ENCODE assay signal across 21 cellular contexts in genomic region chr17:50848039-50848438, GRCh38. TPM values are rescaled to one million over a fixed set of nuclear protein-coding genes. Genes with fewer than 3 reads are reported as not detected.
A peak's percentile ranks its signal among the peaks of the same experiment; 100 is the strongest.
DNase-seq lines count a peak whose midpoint lies in the region; ATAC-seq and TF ChIP-seq lines count a peak whose summit lies in the region.
"Had no signal": no experiment of that assay in that cellular context is flagged by ENCODE, and none has a peak within 500 bp of the region (broad histone marks: within the 10 kb centered on the region; RNA-seq: fewer than 3 reads in every experiment).

No MANE protein-coding gene starts in this region.

- no peak overlapping the region for H3K27ac ChIP-seq in PC-3 (ENCODE audit: low read length)
- no peak overlapping the region for H3K27ac ChIP-seq in foreskin keratinocyte
- H3K27ac ChIP-seq in psoas muscle, result peak overlapping the region; percentile 95
- H3K27ac ChIP-seq: A549, SJSA1 had no signal

- H2AFZ ChIP-seq in PC-3 (ENCODE audit: low read length), result no peak overlapping the region

- H3K9ac ChIP-seq in PC-3 (ENCODE audit: low read length), result no peak overlapping the region

- H3K36me3 Mint-ChIP-seq in activated CD8-positive, alpha-beta memory T cell treated with anti-CD3 and anti-CD28 coated beads, Interleukin-2, amount 10 ng/mL, durations not matched to agents 7 days and 5 days, result no peaks in the 10 kb centered on the region

- H3K9me2 ChIP-seq in PC-3 (replicated peaks; ENCODE audit: low read length), result no peaks in the 10 kb centered on the region

- intact Hi-C loops in PC-3 (cut with micrococcal nuclease) (no loop called here), psoas muscle (cut with DNase I) (no loop called here)

- no peaks in the 10 kb centered on the region for H3K79me2 ChIP-seq in PC-3 (ENCODE audit: low read length)

- no peak overlapping the region for H3K4me3 ChIP-seq in PC-3 (ENCODE audit: low read length)
- H3K4me3 ChIP-seq in psoas muscle, result no peak overlapping the region
- H3K4me3 ChIP-seq: A549, SJSA1 had no signal

- H3K4me1 ChIP-seq in PC-3 (ENCODE audit: insufficient read depth, low read length) (peaks cover 22% of the 10 kb centered on the region), foreskin keratinocyte (peaks cover 25% of the 10 kb centered on the region), psoas muscle (peaks cover 64% of the 10 kb centered on the region)

- no TSS peak for BruUV-seq in PC-3 (replicated peaks; lab: Mats Ljungman, UMichigan)

- no peaks in the 10 kb centered on the region for H4K20me1 ChIP-seq in PC-3 (ENCODE audit: low read length)

- no peak overlapping the region for H3K4me2 ChIP-seq in PC-3 (ENCODE audit: low read length)
- H3K4me2 ChIP-seq: A549 had no signal

- WGBS in psoas muscle, 3 donors, result 44 to 66% (median 54%) methylated on average over 3 of the region's 3 CpGs

- H3K4me3 Mint-ChIP-seq in activated CD8-positive, alpha-beta memory T cell treated with anti-CD3 and anti-CD28 coated beads, Interleukin-2, amount 10 ng/mL, durations not matched to agents 7 days and 5 days, result no peak overlapping the region
- H3K4me3 Mint-ChIP-seq: CD4-positive, alpha-beta T cell had no signal

- H3K9me3 ChIP-seq in PC-3 (ENCODE audit: low read length) (no peaks in the 10 kb centered on the region), psoas muscle (no peaks in the 10 kb centered on the region)
- H3K9me3 ChIP-seq: A549, SJSA1 had no signal

- CTCF ChIA-PET in activated CD8-positive, alpha-beta memory T cell treated with anti-CD3 and anti-CD28 coated beads, Interleukin-2, amount 10 ng/mL, durations not matched to agents 7 days and 5 days (lab: Charles Lee), result interaction anchor here (0.9 to 17.2 kb wide), 4 partner anchors 13 to 116 kb away, joined by 3 to 319 read pairs (median 8); partner anchors contain the start of gene WFIKKN2
- CTCF ChIA-PET in PC-3 (lab: Charles Lee), result no interaction called here

- no peaks in the 10 kb centered on the region for H3F3A ChIP-seq in PC-3 (ENCODE audit: low read length, unreplicated experiment)

- POLR2A ChIA-PET in PC-3 (lab: Charles Lee; ENCODE audit: unreplicated experiment), result no interaction called here

- H3K27me3 Mint-ChIP-seq in activated CD8-positive, alpha-beta memory T cell treated with anti-CD3 and anti-CD28 coated beads, Interleukin-2, amount 10 ng/mL, durations not matched to agents 7 days and 5 days, result peaks cover 2% of the 10 kb centered on the region
- H3K27me3 Mint-ChIP-seq: CD4-positive, alpha-beta T cell had no signal

- 0 out of 2 replicates have a peak, but pooled peaks have one; percentile 10 for TF ChIP-seq CTCF in PC-3 (conservative IDR thresholded peaks at IDR 0.05; ENCODE audit: low read depth, low read length)
- TF ChIP-seq CTCF in foreskin keratinocyte (conservative IDR thresholded peaks at IDR 0.05), result peak; percentile 32
- TF ChIP-seq CTCF in psoas muscle (IDR thresholded peaks at IDR 0.05), result peak; percentile 39

- H3K27ac Mint-ChIP-seq in activated CD8-positive, alpha-beta memory T cell treated with anti-CD3 and anti-CD28 coated beads, Interleukin-2, amount 10 ng/mL, durations not matched to agents 7 days and 5 days, result no peak overlapping the region
- H3K27ac Mint-ChIP-seq: CD4-positive, alpha-beta T cell had no signal

- peaks cover 17% of the 10 kb centered on the region for H3K4me1 Mint-ChIP-seq in activated CD8-positive, alpha-beta memory T cell treated with anti-CD3 and anti-CD28 coated beads, Interleukin-2, amount 10 ng/mL, durations not matched to agents 7 days and 5 days

- H3K36me3 ChIP-seq in PC-3 (ENCODE audit: low read depth, low read length), result no peaks in the 10 kb centered on the region
- no peaks in the 10 kb centered on the region for H3K36me3 ChIP-seq in psoas muscle (ENCODE audit: insufficient read depth in 1 of 2, low read depth in 1 of 2)
- H3K36me3 ChIP-seq: SJSA1 had no signal

- H3K27me3 ChIP-seq in PC-3 (ENCODE audit: low read length) (no peaks in the 10 kb centered on the region), foreskin keratinocyte (no peaks in the 10 kb centered on the region), psoas muscle (ENCODE audit: insufficient read depth in 3 of 3, low read length in 2 of 3) (no peaks in the 10 kb centered on the region)
- H3K27me3 ChIP-seq: SJSA1 had no signal

- peak; percentile 19 for DNase-seq in activated CD8-positive, alpha-beta memory T cell treated with anti-CD3 and anti-CD28 coated beads, Interleukin-2, amount 10 ng/mL, durations not matched to agents 7 days and 5 days
- DNase-seq in activated CD8-positive, alpha-beta memory T cell treated with anti-CD3 and anti-CD28 coated beads, Interleukin-2, amount 50 U/mL, for 4 hours, result no peak
- DNase-seq in PC-3 (no peak), foreskin keratinocyte (no peak), psoas muscle (no peak), NCI-H524 (lab: John Stamatoyannopoulos, UW) (no peak)
- DNase-seq: CD4-positive, alpha-beta T cell; DMS53; GOT3; KG1; NCI-H1417; NCI-H187; NCI-H2107; NCI-H2227 treated with DMSO at 0.1 percent for 48 hours; NCI-H510A treated with DMSO at 0.1 percent for 48 hours; NCI-H82 had no signal

- H3K9me3 Mint-ChIP-seq in activated CD8-positive, alpha-beta memory T cell treated with anti-CD3 and anti-CD28 coated beads, Interleukin-2, amount 10 ng/mL, durations not matched to agents 7 days and 5 days (ENCODE audit: low read depth), result no peaks in the 10 kb centered on the region
- H3K9me3 Mint-ChIP-seq: CD4-positive, alpha-beta T cell had no signal

- ATAC-seq in activated CD8-positive, alpha-beta memory T cell treated with anti-CD3 and anti-CD28 coated beads, Interleukin-2, amount 10 ng/mL, durations not matched to agents 7 days and 5 days, result no peak
- ATAC-seq in PC-3 (no peak), foreskin keratinocyte (no peak), psoas muscle (peak; percentile 31 to 38 (median 34)), GM21825 (IDR thresholded peaks at IDR 0.05; ENCODE audit: unreplicated experiment) (no peak), GM19351 (IDR thresholded peaks at IDR 0.05; ENCODE audit: unreplicated experiment) (no peak)
- ATAC-seq: A549 had no signal

RNA-seq across cellular contexts. Expression of gene WFIKKN2, which starts 12.7 kb away (rescaled TPM):
- total RNA-seq in activated CD8-positive, alpha-beta memory T cell treated with anti-CD3 and anti-CD28 coated beads, Interleukin-2, amount 10 ng/mL, durations not matched to agents 7 days and 5 days, result not detected
- not detected in 2 replicates for total RNA-seq in PC-3 (2014; rRNA removed)
- total RNA-seq in foreskin keratinocyte, result not detected in 2 replicates
- polyA plus RNA-seq in foreskin keratinocyte, result not detected in 2 replicates
- total RNA-seq in psoas muscle, result 1 to 10 TPM in 2 of 4 donors, under 1 TPM in 2; 0.25 to 3.4 (median 1.1) TPM
- polyA plus RNA-seq in psoas muscle, result under 1 TPM; 0.09 to 0.32 (median 0.30) TPM
- total RNA-seq: CD4-positive, alpha-beta T cell; SJSA1 had no signal
- polyA plus RNA-seq: A549, BJ had no signal

RNA-seq across cellular contexts. Expression of gene TOB1, which starts 18.1 kb away (rescaled TPM):
- total RNA-seq in activated CD8-positive, alpha-beta memory T cell treated with anti-CD3 and anti-CD28 coated beads, Interleukin-2, amount 10 ng/mL, durations not matched to agents 7 days and 5 days, result 10 to 100 TPM; 34.1 to 47.5 TPM
- 28.7 and 39.3 TPM in 2 replicates for total RNA-seq in PC-3 (2014; rRNA removed)
- 45.2 and 49.1 TPM in 2 replicates for total RNA-seq in foreskin keratinocyte
- 31.7 and 35.3 TPM in 2 replicates for polyA plus RNA-seq in foreskin keratinocyte
- 100 to 1,000 TPM in 3 of 4 donors, 10 to 100 TPM in 1; 74.9 to 155 (median 102) TPM for total RNA-seq in psoas muscle
- 10 to 100 TPM; 12.8 to 40.9 (median 21.4) TPM for polyA plus RNA-seq in psoas muscle

Comparison
In these comparisons a context has a peak if more than half of its experiments do, and no peak if none do; other contexts are left out.
1. ATAC-seq: peak in psoas muscle (4 of 4); none in activated CD8-positive, alpha-beta memory T cell treated with anti-CD3 and anti-CD28 coated beads, Interleukin-2, amount 10 ng/mL, durations not matched to agents 7 days and 5 days (single experiment), PC-3 (single experiment), foreskin keratinocyte (single experiment), GM21825 (single experiment) and GM19351 (single experiment).
2. Peak in every context shown above with its lines, with median percentiles within 50 percentile points of each other: CTCF ChIP-seq.